ENCODE assay signal across 8 cellular contexts in the genomic region with DNA sequence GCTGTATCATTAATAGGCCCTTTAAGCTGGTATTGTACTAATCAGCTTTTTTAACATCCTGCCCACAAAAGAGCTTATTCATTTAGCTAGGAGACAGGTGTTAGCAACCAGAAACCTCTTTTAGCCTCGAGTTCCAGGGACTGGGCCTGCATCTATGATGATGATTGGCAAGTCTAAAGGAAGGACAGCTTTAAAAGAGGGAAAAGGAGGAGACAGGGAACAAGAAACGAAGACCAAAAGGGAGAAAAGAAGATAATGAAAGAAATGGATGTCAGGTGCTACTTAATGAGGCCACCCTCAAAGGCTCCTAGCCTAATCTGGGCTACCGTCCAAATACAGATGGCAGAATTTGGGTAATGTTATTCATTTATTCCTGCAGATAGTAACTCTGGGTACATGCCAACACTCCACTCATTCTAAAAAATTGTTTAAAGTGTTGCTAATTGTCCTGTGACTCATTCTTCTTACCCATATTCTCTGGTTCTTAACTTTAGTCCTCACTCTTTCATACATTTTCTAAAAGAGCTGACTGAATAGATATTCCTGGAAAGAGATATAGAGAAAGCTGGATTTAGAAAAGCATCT. TPM values are rescaled to one million over a fixed set of nuclear protein-coding genes. Genes with fewer than 3 reads are reported as not detected.
DNase-seq lines count a peak whose midpoint lies in the region; TF ChIP-seq lines count a peak whose summit lies in the region.

No MANE protein-coding gene starts in this region.

- H3K4me1 ChIP-seq in SJSA1 (replicated peaks): peaks cover 39% of the 10 kb centered on the region

- H3K4me3 ChIP-seq in SJSA1 (no peak overlapping the region), fibroblast of mammary gland (ENCODE audit: control insufficient read depth, low read depth, low read length) (no peak overlapping the region)

- peak; percentile 68 for DNase-seq in AG20443 (ENCODE audit: low spot score)
- DNase-seq in HCEC 1CT: peak; percentile 89
- peak; percentile 50 to 72 for DNase-seq in SJSA1 (ENCODE audit: low read depth in 1 of 2, low spot score in 2 of 2)
- DNase-seq in fibroblast of mammary gland (ENCODE audit: low read depth): peak; percentile 89
- DNase-seq in cerebellar nuclear complex (lab: John Stamatoyannopoulos, UW): no peak
- no peak for DNase-seq in SKM-1 treated with dmso at 0.1 percent for 144 hours (lab: John Stamatoyannopoulos, UW; ENCODE audit: unreplicated experiment)
- no peak for DNase-seq in CD1c-positive myeloid dendritic cell (ENCODE audit: extremely low spot score)
- DNase-seq in HuH-7 (ENCODE audit: low spot score): no peak

- no peaks in the 10 kb centered on the region for H3K9me3 ChIP-seq in SJSA1 (replicated peaks)

- H3K27ac ChIP-seq in SJSA1: 0 out of 2 replicates have a peak overlapping the region, but pooled peaks have one; percentile 6

- H3K27me3 ChIP-seq in SJSA1 (replicated peaks): no peaks in the 10 kb centered on the region

- H3K36me3 ChIP-seq in SJSA1: no peaks in the 10 kb centered on the region

- TF ChIP-seq CTCF in fibroblast of mammary gland (conservative IDR thresholded peaks at IDR 0.05; ENCODE audit: control insufficient read depth, insufficient read depth, low read depth, low read length): no peak

RNA-seq across cellular contexts. Expression of a gene that starts 18.7 kb away (rescaled TPM):
- total RNA-seq in SJSA1 (2014; rRNA removed; shearing (Covaris generic)): 8.2 and 25.7 TPM in 2 replicates

RNA-seq across cellular contexts. Expression of a gene that starts 37.5 kb away (rescaled TPM):
- total RNA-seq in SJSA1 (2014; rRNA removed; shearing (Covaris generic)): 13.7 and 16.9 TPM in 2 replicates

RNA-seq across cellular contexts. Expression of a gene that starts 39.2 kb away (rescaled TPM):
- total RNA-seq in SJSA1 (2014; rRNA removed; shearing (Covaris generic)): not detected in 2 replicates

RNA-seq across cellular contexts. Expression of a gene that starts 59.9 kb away (rescaled TPM):
- 19.2 and 21.3 TPM in 2 replicates for total RNA-seq in SJSA1 (2014; rRNA removed; shearing (Covaris generic))

Comparison
In these comparisons a context has a peak if more than half of its experiments do, and no peak if none do; other contexts are left out.
1. DNase-seq: peak in AG20443 (single experiment), HCEC 1CT (single experiment), SJSA1 (2 of 2) and fibroblast of mammary gland (single experiment); none in cerebellar nuclear complex (0 of 2), SKM-1 treated with dmso at 0.1 percent for 144 hours (single experiment), CD1c-positive myeloid dendritic cell (single experiment) and HuH-7 (single experiment).